ENCODE assay signal across 17 cellular contexts in genomic region chr9:91810286-91810905, GRCh38.
DNase-seq lines count a peak whose midpoint lies in the region; ATAC-seq, FAIRE-seq and TF ChIP-seq lines count a peak whose summit lies in the region.
"Had no signal": no experiment of that assay in that cellular context is flagged by ENCODE, and none has a peak within 500 bp of the region (broad histone marks: within the 10 kb centered on the region; RNA-seq: fewer than 3 reads in every experiment).

No MANE protein-coding gene starts in this region.

- H2AFZ ChIP-seq in IMR-90 (replicated peaks; ENCODE audit: low read length, poor library complexity): no peak overlapping the region
- H2AFZ ChIP-seq: PC-9 had no signal

- DNase-seq in IMR-90 (no peak), NCI-H524 treated with DMSO at 0.1 percent for 48 hours (lab: John Stamatoyannopoulos, UW) (peak; percentile 77), esophagus muscularis mucosa (ENCODE audit: extremely low spot score) (no peak), pancreas (no peak), NK-92 (lab: John Stamatoyannopoulos, UW; ENCODE audit: unreplicated experiment) (no peak)
- no peak for DNase-seq in stimulated activated CD4-positive, alpha-beta T cell treated with anti-CD3 and anti-CD28 coated beads, Interleukin-12 subunit alpha, Interleukin-12 subunit beta, amount 100 ng/mL, for 4 hours
- DNase-seq: Calu3; CD4-positive, alpha-beta T cell; Kasumi-1; NCI-H1417; NCI-H2029 treated with DMSO at 0.1 percent for 48 hours; NCI-H526; PC-9 had no signal

- intact Hi-C loops in IMR-90 (cut with micrococcal nuclease) (no loop called here), esophagus muscularis mucosa (cut with DNase I) (no loop called here), pancreas (cut with DNase I) (no loop called here)

- H3K9ac ChIP-seq in IMR-90 (ENCODE audit: low read depth, low read length): no peak overlapping the region; the same call in 1 of the 2 replicates

- peaks cover 17% of the 10 kb centered on the region for H3K9me1 ChIP-seq in IMR-90 (ENCODE audit: insufficient read depth, low read length)

- no peak overlapping the region for H2BK5ac ChIP-seq in IMR-90 (ENCODE audit: low read depth, low read length, poor library complexity, severe bottlenecking)

- CTCF ChIA-PET in IMR-90 (lab: Yijun Ruan, JAX): no interaction called here

- H4K20me1 ChIP-seq in IMR-90 (ENCODE audit: insufficient read depth, low read length): peaks cover 7% of the 10 kb centered on the region; the same call in 1 of the 2 replicates

- 0 out of 2 replicates have a peak overlapping the region, but pooled peaks have one; percentile 13 for H3K4ac ChIP-seq in IMR-90 (ENCODE audit: low read depth, low read length)

- H3K23ac ChIP-seq in IMR-90 (ENCODE audit: low read depth, low read length): no peak overlapping the region

- TF ChIP-seq POLR2A in IMR-90 (IDR thresholded peaks at IDR 0.05; ENCODE audit: low read depth, low read length) (no peak), esophagus muscularis mucosa (IDR thresholded peaks at IDR 0.05; ENCODE audit: low read depth) (no peak)

- no peak for FAIRE-seq in pancreas (lab: Jason Lieb, UNC)
- FAIRE-seq: H54, HepG2 had no signal

- TF ChIP-seq RAD21 in IMR-90 (IDR thresholded peaks at IDR 0.05; ENCODE audit: low read length): no peak

- peaks cover 2% of the 10 kb centered on the region; the same call in 1 of the 2 replicates for H3K27me3 ChIP-seq in IMR-90 (ENCODE audit: control insufficient read depth, insufficient read depth, low read length)
- H3K27me3 ChIP-seq in esophagus muscularis mucosa: no peaks in the 10 kb centered on the region
- no peaks in the 10 kb centered on the region for H3K27me3 ChIP-seq in pancreas

- H3K14ac ChIP-seq in IMR-90 (replicated peaks; ENCODE audit: low read depth, low read length): no peak overlapping the region

- in situ Hi-C loops in IMR-90 (cut with MboI; ENCODE audit: low sequenced_read_pairs): no loop called here

- peaks cover 0 to 3% of the 10 kb centered on the region in 2 experiments; a peak in 1 of 4 replicates for H3K79me1 ChIP-seq in IMR-90 (ENCODE audit: low read depth in 1 of 2, low read length in 2 of 2)

- H3K18ac ChIP-seq in IMR-90 (ENCODE audit: low read depth, low read length): peak overlapping the region; percentile 8; the same call in 1 of the 2 replicates

- no peak for TF ChIP-seq CTCF in IMR-90 (conservative IDR thresholded peaks at IDR 0.05; ENCODE audit: low read depth, low read length)
- TF ChIP-seq CTCF in esophagus muscularis mucosa (IDR thresholded peaks at IDR 0.05): no peak
- no peak for TF ChIP-seq CTCF in pancreas (IDR thresholded peaks at IDR 0.05)

- no TSS peak for BruUV-seq in IMR-90 (replicated peaks; lab: Mats Ljungman, UMichigan)

- TF ChIP-seq EP300 in esophagus muscularis mucosa (IDR thresholded peaks at IDR 0.05): no peak

- dilution Hi-C loops in IMR-90 (cut with HindIII; ENCODE audit: low sequenced_read_pairs, unreplicated experiment): no loop called here

- no peak overlapping the region for H4K8ac ChIP-seq in IMR-90 (ENCODE audit: low read depth in 2 of 2, low read length in 2 of 2)

- H3K56ac ChIP-seq in IMR-90 (ENCODE audit: extremely low read depth, insufficient read depth, low read length): no peak overlapping the region

- H3K4me2 ChIP-seq in IMR-90 (ENCODE audit: low read depth, low read length): no peak overlapping the region
- H3K4me2 ChIP-seq: PC-9 had no signal

- H4K5ac ChIP-seq in IMR-90 (ENCODE audit: low read depth, low read length): no peak overlapping the region; the same call in 1 of the 2 replicates

- peak overlapping the region; percentile 27; the same call in 1 of the 3 replicates for H2BK15ac ChIP-seq in IMR-90 (ENCODE audit: low read depth, low read length)

- H3K4me1 ChIP-seq in IMR-90 (ENCODE audit: control insufficient read depth, insufficient read depth, low read length): peaks cover 32% of the 10 kb centered on the region
- peaks cover 0 to 86% (median 80%) of the 10 kb centered on the region in 4 donors for H3K4me1 ChIP-seq in esophagus muscularis mucosa
- H3K4me1 ChIP-seq in pancreas: no peaks in the 10 kb centered on the region

- 94% methylated on average over 21 of the region's 26 CpGs; no CpG with 5 or more reads in 1 of the 2 experiments for WGBS in IMR-90 (ENCODE audit: extremely low coverage in 2 of 2, insufficient read length in 1 of 2), 2 experiments
- 95% methylated on average over 20 of the region's 26 CpGs for WGBS in esophagus muscularis mucosa
- 64% methylated on average over 26 of the region's 26 CpGs for WGBS in pancreas, 2 donors

- H3K4me3 ChIP-seq in IMR-90 (ENCODE audit: insufficient read depth, low read depth, low read length) (no peak overlapping the region), esophagus muscularis mucosa (no peak overlapping the region), pancreas (no peak overlapping the region)
- H3K4me3 ChIP-seq: PC-9 had no signal

- ATAC-seq in IMR-90 (ENCODE audit: low read depth): no peak
- peak in 3 of 4 donors; percentile 26 to 70 (median 37) for ATAC-seq in pancreas
- ATAC-seq in HG02840 (IDR thresholded peaks at IDR 0.05; ENCODE audit: low FRiP score, unreplicated experiment): no peak
- ATAC-seq in HG03159 (IDR thresholded peaks at IDR 0.05; ENCODE audit: unreplicated experiment): no peak
- ATAC-seq: HepG2 had no signal

- H3K36me3 ChIP-seq in IMR-90 (ENCODE audit: control insufficient read depth, insufficient read depth, low read length) (0 out of 2 replicates have a peak, but pooled peaks cover 1% of the 10 kb centered on the region), esophagus muscularis mucosa (no peaks in the 10 kb centered on the region), pancreas (no peaks in the 10 kb centered on the region)

- H3K27ac ChIP-seq in IMR-90 (ENCODE audit: insufficient read depth, low read length): no peak overlapping the region
- H3K27ac ChIP-seq in esophagus muscularis mucosa (replicated peaks in 1 of 4): peak overlapping the region in 3 of 4 donors; percentile 41 to 79 (median 44)
- H3K27ac ChIP-seq in pancreas: no peak overlapping the region
- H3K27ac ChIP-seq: PC-9 had no signal

- H3K9me3 ChIP-seq in IMR-90 (ENCODE audit: control insufficient read depth, insufficient read depth, low read length): no peaks in the 10 kb centered on the region
- no peaks in the 10 kb centered on the region for H3K9me3 ChIP-seq in esophagus muscularis mucosa
- no peaks in the 10 kb centered on the region for H3K9me3 ChIP-seq in pancreas

- peak overlapping the region; percentile 39 for H2AK9ac ChIP-seq in IMR-90 (replicated peaks; ENCODE audit: low read depth, low read length, poor library complexity)

- POLR2A ChIA-PET in IMR-90 (lab: Charles Lee; ENCODE audit: unreplicated experiment): no interaction called here

- H4K91ac ChIP-seq in IMR-90 (ENCODE audit: insufficient read depth, low read depth, low read length): peak overlapping the region; percentile 38; the same call in 1 of the 2 replicates

- peak overlapping the region; percentile 25; the same call in 1 of the 2 replicates for H2BK120ac ChIP-seq in IMR-90 (ENCODE audit: low read depth, low read length)

- peak overlapping the region; percentile 67 for H2AK5ac ChIP-seq in IMR-90 (ENCODE audit: low read depth, low read length)

- H2BK20ac ChIP-seq in IMR-90 (ENCODE audit: low read depth, low read length): no peak overlapping the region; the same call in 1 of the 2 replicates

TF ChIP-seq in IMR-90, 13 proteins besides CTCF, POLR2A, EP300 and RAD21:
- no peak for TF ChIP-seq CHD1 (IDR thresholded peaks at IDR 0.05; ENCODE audit: low read depth, low read length)
- TF ChIP-seq ELK1 (IDR thresholded peaks at IDR 0.05; ENCODE audit: borderline replicate concordance, low read depth, low read length): no peak
- no peak for TF ChIP-seq FOS (IDR thresholded peaks at IDR 0.05; ENCODE audit: low read depth, low read length)

Comparison
In these comparisons a context has a peak if more than half of its experiments do, and no peak if none do; other contexts are left out.
1. ATAC-seq: peak in pancreas (3 of 4); none in IMR-90 (single experiment), HG02840 (single experiment) and HG03159 (single experiment).
2. H3K27ac ChIP-seq: peak in esophagus muscularis mucosa (3 of 4); none in IMR-90 (single experiment) and pancreas (0 of 4).